In the genomic region with DNA sequence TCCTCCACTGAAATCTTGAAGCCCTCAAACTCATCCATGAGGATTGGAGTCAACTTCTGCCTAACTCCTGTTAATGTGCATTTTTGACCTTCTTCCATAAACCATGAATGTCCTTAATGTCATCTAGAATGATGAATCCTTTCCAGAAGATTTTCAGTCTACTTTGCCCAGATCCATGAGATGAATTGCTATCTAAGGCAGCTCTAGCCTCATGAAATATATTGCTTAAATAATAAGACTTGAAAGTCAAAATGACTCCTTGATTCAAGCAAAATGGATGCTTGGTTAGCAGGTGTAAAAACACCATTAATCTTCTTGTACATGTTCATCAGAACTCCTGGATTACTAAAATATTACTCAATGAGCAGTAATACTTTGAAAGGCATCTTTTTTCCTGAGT, we compare ENCODE assay signal across 37 cellular contexts.
"Had no signal": no experiment of that assay in that cellular context is flagged by ENCODE, and none has a peak within 500 bp of the region (broad histone marks: within the 10 kb centered on the region; RNA-seq: fewer than 3 reads in every experiment).

No MANE protein-coding gene starts in this region.

- DNase-seq: activated CD4-positive, alpha-beta memory T cell treated with anti-CD3 and anti-CD28 coated beads, Interleukin-2, amount 10 ng/mL, durations not matched to agents 7 days and 5 days; activated CD4-positive, alpha-beta T cell treated with anti-CD3 and anti-CD28 coated beads for 1 hour; activated CD4-positive, alpha-beta T cell treated with anti-CD3 and anti-CD28 coated beads for 36 hours; activated CD4-positive, alpha-beta T cell treated with anti-CD3 and anti-CD28 coated beads for 48 hours; activated CD4-positive, alpha-beta T cell treated with anti-CD3 and anti-CD28 coated beads, Interleukin-2, amount 10 ng/mL, durations not matched to agents 7 days and 5 days; activated CD4-positive, alpha-beta T cell treated with anti-CD3 and anti-CD28 coated beads, Interleukin-2, amount 50 U/mL, for 48 hours; activated CD4-positive, CD25-positive, alpha-beta regulatory T cell; activated CD8-positive, alpha-beta memory T cell treated with anti-CD3 and anti-CD28 coated beads for 24 hours; activated CD8-positive, alpha-beta memory T cell treated with anti-CD3 and anti-CD28 coated beads, Interleukin-2, amount 10 ng/mL, durations not matched to agents 7 days and 5 days; activated CD8-positive, alpha-beta memory T cell treated with anti-CD3 and anti-CD28 coated beads, Interleukin-2, amount 50 U/mL, for 48 hours; activated CD8-positive, alpha-beta T cell treated with anti-CD3 and anti-CD28 coated beads, Interleukin-2, amount 10 ng/mL, durations not matched to agents 7 days and 5 days; activated effector memory CD4-positive, alpha-beta T cell treated with Interleukin-2 at 50 U/mL for 16 hours; activated gamma-delta T cell; activated naive CD4-positive, alpha-beta T cell treated with anti-CD3 and anti-CD28 coated beads, Interleukin-2, amount 10 ng/mL, durations not matched to agents 7 days and 5 days; activated naive CD4-positive, alpha-beta T cell treated with Interleukin-2 at 50 U/mL for 16 hours; activated naive CD8-positive, alpha-beta T cell treated with anti-CD3 and anti-CD28 coated beads, Interleukin-2, amount 10 ng/mL, durations not matched to agents 7 days and 5 days; activated naive CD8-positive, alpha-beta T cell treated with anti-CD3 and anti-CD28 coated beads, Interleukin-2, amount 50 U/mL, for 24 hours; activated T-cell treated with anti-CD3 and anti-CD28 coated beads, Interleukin-2, amount 50 U/mL, for 24 hours; activated T-cell treated with anti-CD3 and anti-CD28 coated beads, Interleukin-2, amount 50 U/mL, for 48 hours; amygdala; anterior cingulate cortex; body of pancreas; brain microvascular endothelial cell; central memory CD4-positive, alpha-beta T cell; T-helper 1 cell; T-helper 2 cell; T-helper 9 cell had no signal

- H3K36me3 Mint-ChIP-seq: activated CD8-positive, alpha-beta memory T cell treated with anti-CD3 and anti-CD28 coated beads, Interleukin-2, amount 10 ng/mL, durations not matched to agents 7 days and 5 days; activated naive CD4-positive, alpha-beta T cell treated with anti-CD3 and anti-CD28 coated beads, Interleukin-2, amount 10 ng/mL, durations not matched to agents 7 days and 5 days; activated naive CD4-positive, alpha-beta T cell treated with anti-CD3 and anti-CD28 coated beads, Interleukin-2, amount 50 U/mL, for 24 hours; activated naive CD8-positive, alpha-beta T cell; activated naive CD8-positive, alpha-beta T cell treated with anti-CD3 and anti-CD28 coated beads, Interleukin-2, amount 10 ng/mL, durations not matched to agents 7 days and 5 days; WTC11 had no signal

- H3K9me3 ChIP-seq: ascending aorta, body of pancreas, breast epithelium had no signal

- H3K27me3 ChIP-seq: ascending aorta, body of pancreas, brain microvascular endothelial cell, breast epithelium had no signal

- H3K36me3 ChIP-seq: ascending aorta, brain microvascular endothelial cell, breast epithelium had no signal

- H3K4me3 ChIP-seq: ascending aorta, body of pancreas, breast epithelium had no signal

- H3K9me3 Mint-ChIP-seq: activated CD4-positive, alpha-beta memory T cell treated with anti-CD3 and anti-CD28 coated beads, Interleukin-2, amount 10 ng/mL, durations not matched to agents 7 days and 5 days; activated CD4-positive, alpha-beta T cell treated with anti-CD3 and anti-CD28 coated beads, Interleukin-2, amount 10 ng/mL, durations not matched to agents 7 days and 5 days; activated naive CD4-positive, alpha-beta T cell treated with anti-CD3 and anti-CD28 coated beads, Interleukin-2, amount 10 ng/mL, durations not matched to agents 7 days and 5 days; activated naive CD4-positive, alpha-beta T cell treated with anti-CD3 and anti-CD28 coated beads, Interleukin-2, amount 50 U/mL, for 24 hours; activated naive CD8-positive, alpha-beta T cell treated with anti-CD3 and anti-CD28 coated beads, Interleukin-2, amount 10 ng/mL, durations not matched to agents 7 days and 5 days; activated naive CD8-positive, alpha-beta T cell treated with anti-CD3 and anti-CD28 coated beads, Interleukin-2, amount 50 U/mL, for 24 hours; activated T-cell treated with anti-CD3 and anti-CD28 coated beads, Interleukin-2, amount 50 U/mL, for 24 hours; activated T-helper 2 cell treated with anti-CD3 and anti-CD28 coated beads, Interferon-gamma antibody, Interleukin-2, Interleukin-4, amounts not matched to agents 10 μg/mL and 5 μg/mL and 100 μg/mL, durations not matched to agents 14 hours and 24 hours and 36 hours; T-helper 1 cell treated with Interleukin-12 subunit alpha and Interleukin-12 subunit beta and Interleukin-4 antibody, amounts not matched to agents 30 μg/mL and 1 μg/mL, for 36 hours; T-helper 2 cell treated with Interferon-gamma antibody and Interleukin-4, amounts not matched to agents 5 μg/mL and 100 μg/mL, for 36 hours; WTC11 had no signal

- H3K27me3 Mint-ChIP-seq: activated CD4-positive, alpha-beta memory T cell treated with anti-CD3 and anti-CD28 coated beads, Interleukin-2, amount 10 ng/mL, durations not matched to agents 7 days and 5 days; activated CD4-positive, alpha-beta T cell treated with anti-CD3 and anti-CD28 coated beads for 36 hours; activated CD4-positive, alpha-beta T cell treated with anti-CD3 and anti-CD28 coated beads, Interleukin-2, amount 10 ng/mL, durations not matched to agents 7 days and 5 days; activated CD8-positive, alpha-beta memory T cell treated with anti-CD3 and anti-CD28 coated beads, Interleukin-2, amount 10 ng/mL, durations not matched to agents 7 days and 5 days; activated naive CD4-positive, alpha-beta T cell treated with anti-CD3 and anti-CD28 coated beads, Interleukin-2, amount 10 ng/mL, durations not matched to agents 7 days and 5 days; activated naive CD4-positive, alpha-beta T cell treated with anti-CD3 and anti-CD28 coated beads, Interleukin-2, amount 50 U/mL, for 24 hours; activated T-cell treated with anti-CD3 and anti-CD28 coated beads, Interleukin-2, amount 50 U/mL, for 24 hours had no signal

- H3K4me1 ChIP-seq: ascending aorta, body of pancreas, breast epithelium had no signal

- H3K4me1 Mint-ChIP-seq: activated CD4-positive, alpha-beta memory T cell treated with anti-CD3 and anti-CD28 coated beads, Interleukin-2, amount 10 ng/mL, durations not matched to agents 7 days and 5 days; activated CD4-positive, alpha-beta T cell treated with anti-CD3 and anti-CD28 coated beads for 36 hours; activated CD4-positive, alpha-beta T cell treated with anti-CD3 and anti-CD28 coated beads, Interleukin-2, amount 10 ng/mL, durations not matched to agents 7 days and 5 days; activated CD8-positive, alpha-beta memory T cell treated with anti-CD3 and anti-CD28 coated beads, Interleukin-2, amount 10 ng/mL, durations not matched to agents 7 days and 5 days; activated naive CD4-positive, alpha-beta T cell treated with anti-CD3 and anti-CD28 coated beads, Interleukin-2, amount 10 ng/mL, durations not matched to agents 7 days and 5 days; activated naive CD4-positive, alpha-beta T cell treated with anti-CD3 and anti-CD28 coated beads, Interleukin-2, amount 50 U/mL, for 24 hours; activated naive CD8-positive, alpha-beta T cell treated with anti-CD3 and anti-CD28 coated beads, Interleukin-2, amount 10 ng/mL, durations not matched to agents 7 days and 5 days; WTC11 had no signal

- H3K4me3 Mint-ChIP-seq: activated CD4-positive, alpha-beta memory T cell treated with anti-CD3 and anti-CD28 coated beads, Interleukin-2, amount 10 ng/mL, durations not matched to agents 7 days and 5 days; activated CD4-positive, alpha-beta T cell treated with anti-CD3 and anti-CD28 coated beads for 36 hours; activated CD4-positive, alpha-beta T cell treated with anti-CD3 and anti-CD28 coated beads, Interleukin-2, amount 10 ng/mL, durations not matched to agents 7 days and 5 days; activated CD8-positive, alpha-beta memory T cell treated with anti-CD3 and anti-CD28 coated beads, Interleukin-2, amount 10 ng/mL, durations not matched to agents 7 days and 5 days; activated CD8-positive, alpha-beta T cell treated with anti-CD3 and anti-CD28 coated beads, Interleukin-2, amount 10 ng/mL, durations not matched to agents 7 days and 5 days; activated naive CD4-positive, alpha-beta T cell treated with anti-CD3 and anti-CD28 coated beads, Interleukin-2, amount 10 ng/mL, durations not matched to agents 7 days and 5 days; activated naive CD4-positive, alpha-beta T cell treated with anti-CD3 and anti-CD28 coated beads, Interleukin-2, amount 50 U/mL, for 24 hours; activated naive CD8-positive, alpha-beta T cell; activated naive CD8-positive, alpha-beta T cell treated with anti-CD3 and anti-CD28 coated beads, Interleukin-2, amount 10 ng/mL, durations not matched to agents 7 days and 5 days; activated naive CD8-positive, alpha-beta T cell treated with anti-CD3 and anti-CD28 coated beads, Interleukin-2, amount 50 U/mL, for 24 hours; activated T-cell treated with anti-CD3 and anti-CD28 coated beads, Interleukin-2, amount 50 U/mL, for 24 hours; T-helper 1 cell treated with Interleukin-12 subunit alpha and Interleukin-12 subunit beta and Interleukin-4 antibody, amounts not matched to agents 30 μg/mL and 1 μg/mL, for 36 hours; T-helper 2 cell treated with Interferon-gamma antibody and Interleukin-4, amounts not matched to agents 5 μg/mL and 100 μg/mL, for 36 hours; WTC11 had no signal

- H3K27ac Mint-ChIP-seq: activated CD4-positive, alpha-beta memory T cell treated with anti-CD3 and anti-CD28 coated beads, Interleukin-2, amount 10 ng/mL, durations not matched to agents 7 days and 5 days; activated CD4-positive, alpha-beta T cell treated with anti-CD3 and anti-CD28 coated beads for 36 hours; activated CD4-positive, alpha-beta T cell treated with anti-CD3 and anti-CD28 coated beads, Interleukin-2, amount 10 ng/mL, durations not matched to agents 7 days and 5 days; activated CD8-positive, alpha-beta memory T cell treated with anti-CD3 and anti-CD28 coated beads, Interleukin-2, amount 10 ng/mL, durations not matched to agents 7 days and 5 days; activated CD8-positive, alpha-beta T cell treated with anti-CD3 and anti-CD28 coated beads, Interleukin-2, amount 10 ng/mL, durations not matched to agents 7 days and 5 days; activated naive CD4-positive, alpha-beta T cell treated with anti-CD3 and anti-CD28 coated beads, Interleukin-2, amount 10 ng/mL, durations not matched to agents 7 days and 5 days; activated naive CD4-positive, alpha-beta T cell treated with anti-CD3 and anti-CD28 coated beads, Interleukin-2, amount 50 U/mL, for 24 hours; activated naive CD8-positive, alpha-beta T cell; activated naive CD8-positive, alpha-beta T cell treated with anti-CD3 and anti-CD28 coated beads, Interleukin-2, amount 10 ng/mL, durations not matched to agents 7 days and 5 days; activated naive CD8-positive, alpha-beta T cell treated with anti-CD3 and anti-CD28 coated beads, Interleukin-2, amount 50 U/mL, for 24 hours; activated T-cell treated with anti-CD3 and anti-CD28 coated beads, Interleukin-2, amount 50 U/mL, for 24 hours; activated T-helper 2 cell treated with anti-CD3 and anti-CD28 coated beads, Interferon-gamma antibody, Interleukin-2, Interleukin-4, amounts not matched to agents 10 μg/mL and 5 μg/mL and 100 μg/mL, durations not matched to agents 14 hours and 24 hours and 36 hours; T-helper 1 cell treated with Interleukin-12 subunit alpha and Interleukin-12 subunit beta and Interleukin-4 antibody, amounts not matched to agents 30 μg/mL and 1 μg/mL, for 36 hours; T-helper 2 cell treated with Interferon-gamma antibody and Interleukin-4, amounts not matched to agents 5 μg/mL and 100 μg/mL, for 36 hours; WTC11 had no signal

- FAIRE-seq: TTC549 had no signal

- H3K27ac ChIP-seq: ascending aorta, body of pancreas, brain microvascular endothelial cell, breast epithelium, VCaP had no signal
